ENCODE assay signal across 26 cellular contexts in genomic region chr1:176693697-176694329, GRCh38.
DNase-seq lines count a peak whose midpoint lies in the region; ATAC-seq and TF ChIP-seq lines count a peak whose summit lies in the region.
"Had no signal": no experiment of that assay in that cellular context is flagged by ENCODE, and none has a peak within 500 bp of the region (broad histone marks: within the 10 kb centered on the region; RNA-seq: fewer than 3 reads in every experiment).

No MANE protein-coding gene starts in this region.

- H3K4me1 ChIP-seq in KMS-11 (ENCODE audit: low read depth, poor library complexity, severe bottlenecking): peaks cover 96% of the 10 kb centered on the region
- H3K4me1 ChIP-seq in left lung: no peaks in the 10 kb centered on the region
- H3K4me1 ChIP-seq in skeletal muscle tissue (ENCODE audit: control insufficient read depth in 3 of 3, insufficient read depth in 3 of 3, low read length in 3 of 3): peaks cover 18 to 43% (median 25%) of the 10 kb centered on the region in 3 donors

- H3K9me3 ChIP-seq in left lung (no peaks in the 10 kb centered on the region), skeletal muscle tissue (ENCODE audit: control insufficient read depth in 3 of 3, low read length in 3 of 3) (no peaks in the 10 kb centered on the region)
- H3K9me3 ChIP-seq: ascending aorta; BLaER1 treated with 17β-estradiol and CSF1 and Interleukin-3, amounts not matched to agents 10 nM and 100 nM had no signal

- ATAC-seq in left lung (peak; percentile 67), HG02588 (IDR thresholded peaks at IDR 0.05; ENCODE audit: unreplicated experiment) (no peak)
- ATAC-seq: activated naive CD4-positive, alpha-beta T cell treated with anti-CD3 and anti-CD28 coated beads, Interleukin-2, amount 50 U/mL, for 72 hours; activated T-helper 17 cell treated with anti-CD3 and anti-CD28 coated beads, Interleukin-2, amount 50 U/mL, for 72 hours; left lobe of liver had no signal

- peak overlapping the region; percentile 45 for H3K4me3 ChIP-seq in KMS-11 (IDR thresholded peaks at IDR 0.05; ENCODE audit: insufficient read depth, low read depth, low read length)
- no peak overlapping the region for H3K4me3 ChIP-seq in fibroblast of mammary gland (ENCODE audit: control insufficient read depth, low read depth, low read length)
- no peak overlapping the region for H3K4me3 ChIP-seq in left lung
- no peak overlapping the region for H3K4me3 ChIP-seq in skeletal muscle tissue (ENCODE audit: low read length in 3 of 3)
- H3K4me3 ChIP-seq: ascending aorta; BLaER1 treated with 17β-estradiol and CSF1 and Interleukin-3, amounts not matched to agents 10 nM and 100 nM; neural progenitor cell; PC-9; skin epidermis had no signal

- no peaks in the 10 kb centered on the region for H3K36me3 ChIP-seq in KMS-11 (ENCODE audit: insufficient read depth)
- H3K36me3 ChIP-seq in left lung: no peaks in the 10 kb centered on the region
- no peaks in the 10 kb centered on the region for H3K36me3 ChIP-seq in skeletal muscle tissue (ENCODE audit: control insufficient read depth in 3 of 3, insufficient read depth in 3 of 3, low read length in 3 of 3)
- H3K36me3 ChIP-seq: ascending aorta; BLaER1 treated with 17β-estradiol and CSF1 and Interleukin-3, amounts not matched to agents 10 nM and 100 nM; neural progenitor cell had no signal

- TF ChIP-seq CTCF in KMS-11 (conservative IDR thresholded peaks at IDR 0.05; ENCODE audit: low read depth, low read length) (no peak), fibroblast of mammary gland (conservative IDR thresholded peaks at IDR 0.05; ENCODE audit: control insufficient read depth, insufficient read depth, low read depth, low read length) (no peak), left lung (IDR thresholded peaks at IDR 0.05) (no peak)

- intact Hi-C loops in left lung (cut with DNase I): loop anchor here in 1 of 2 donors (10.0 kb wide), 1 partner anchor 129 kb away; no protein-coding TSS in a partner anchor

- peak overlapping the region; percentile 23; the same call in 1 of the 2 replicates for H2AFZ ChIP-seq in KMS-11 (ENCODE audit: low read depth)
- H2AFZ ChIP-seq: neural progenitor cell, PC-9 had no signal

- peak; percentile 59 for DNase-seq in fibroblast of mammary gland (ENCODE audit: low read depth)
- no peak for DNase-seq in left lung
- DNase-seq in NCI-H1930 (lab: John Stamatoyannopoulos, UW): no peak
- no peak for DNase-seq in OCI-M1 (lab: John Stamatoyannopoulos, UW)
- DNase-seq: activated CD4-positive, alpha-beta T cell treated with anti-CD3 and anti-CD28 coated beads, Interleukin-2, amount 50 U/mL, for 4 hours; activated CD4-positive, CD25-positive, alpha-beta regulatory T cell; activated CD8-positive, alpha-beta memory T cell treated with anti-CD3 and anti-CD28 coated beads, Interleukin-2, amount 50 U/mL, for 48 hours; Calu3; DND-41; H9; NCI-H187; PC-9; SHP77 treated with DMSO at 0.1 percent for 48 hours; stimulated activated CD4-positive, alpha-beta T cell treated with anti-CD3 and anti-CD28 coated beads, Interleukin-1b, Interleukin-23, amount 100 ng/mL, for 48 hours; substantia nigra; T1000 had no signal

- no peaks in the 10 kb centered on the region for H3K79me2 ChIP-seq in KMS-11 (ENCODE audit: insufficient read depth, low read depth)

- peak overlapping the region; percentile 78 for H3K27ac ChIP-seq in KMS-11
- H3K27ac ChIP-seq in left lung: no peak overlapping the region
- H3K27ac ChIP-seq in skeletal muscle tissue (ENCODE audit: low read depth, low read length): peak overlapping the region; percentile 79
- H3K27ac ChIP-seq: ascending aorta; BLaER1 treated with 17β-estradiol and CSF1 and Interleukin-3, amounts not matched to agents 10 nM and 100 nM; neural progenitor cell; PC-9; skin epidermis had no signal

- no peaks in the 10 kb centered on the region for H4K20me1 ChIP-seq in KMS-11 (ENCODE audit: insufficient read depth)
- H4K20me1 ChIP-seq: BLaER1 treated with 17β-estradiol and CSF1 and Interleukin-3, amounts not matched to agents 10 nM and 100 nM had no signal

- H3K27me3 ChIP-seq in KMS-11 (ENCODE audit: insufficient read depth, low read depth) (no peaks in the 10 kb centered on the region), left lung (no peaks in the 10 kb centered on the region), skeletal muscle tissue (ENCODE audit: control insufficient read depth in 3 of 3, insufficient read depth in 3 of 3, low read length in 3 of 3) (no peaks in the 10 kb centered on the region)
- H3K27me3 ChIP-seq: ascending aorta; BLaER1 treated with 17β-estradiol and CSF1 and Interleukin-3, amounts not matched to agents 10 nM and 100 nM; neural progenitor cell had no signal

- peak overlapping the region; percentile 81 for H3K4me2 ChIP-seq in KMS-11
- H3K4me2 ChIP-seq: BLaER1 treated with 17β-estradiol and CSF1 and Interleukin-3, amounts not matched to agents 10 nM and 100 nM; neural progenitor cell; PC-9 had no signal

- H3K9ac ChIP-seq in KMS-11: peak overlapping the region; percentile 38; the same call in 1 of the 2 replicates
- H3K9ac ChIP-seq in skeletal muscle tissue (ENCODE audit: low read depth in 1 of 3, low read length in 3 of 3): no peak overlapping the region
- H3K9ac ChIP-seq: BLaER1 treated with 17β-estradiol and CSF1 and Interleukin-3, amounts not matched to agents 10 nM and 100 nM; neural progenitor cell had no signal

Comparison
In these comparisons a context has a peak if more than half of its experiments do, and no peak if none do; other contexts are left out.
1. H3K27ac ChIP-seq: peak in KMS-11 (single experiment) and skeletal muscle tissue (single experiment); none in left lung (0 of 2).